Comparison of ENCODE assay signal across 1 cellular context in the genomic region with DNA sequence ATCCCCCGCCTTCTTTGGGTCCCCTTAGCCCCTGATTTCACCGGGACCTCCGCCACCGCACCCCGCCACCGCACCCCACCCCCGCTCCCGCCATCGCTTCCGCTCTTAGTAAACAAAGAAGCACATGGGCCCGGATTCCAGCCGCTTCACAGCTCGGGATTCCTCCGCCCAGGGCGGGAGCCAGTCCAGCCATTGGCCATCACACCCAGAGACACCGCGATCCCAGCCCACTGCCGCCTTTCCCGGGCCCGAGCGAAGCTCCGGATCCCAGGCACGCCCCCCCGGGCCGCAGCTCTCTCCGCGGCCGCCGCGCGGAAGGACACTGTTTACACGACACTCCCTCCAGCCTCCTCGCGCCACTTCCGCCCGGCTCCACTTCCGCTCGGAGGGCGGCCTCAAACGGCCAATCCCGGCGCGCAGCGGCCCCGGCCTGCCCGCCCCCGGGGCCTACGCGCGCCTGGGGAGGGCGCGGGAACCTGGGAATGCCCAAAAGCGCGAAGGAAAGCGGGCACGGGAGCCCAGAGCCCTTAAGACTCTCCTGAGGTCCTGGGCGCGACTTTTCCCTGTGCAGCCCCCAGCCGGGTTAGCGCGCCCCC.
A peak's percentile ranks its signal among the peaks of the same experiment; 100 is the strongest.
TF ChIP-seq lines count a peak whose summit lies in the region.

No MANE protein-coding gene starts in this region.

TF ChIP-seq in HepG2, 621 proteins besides CTCF, POLR2A, EP300 and RAD21 (continued from another document and continues in another):
- TF ChIP-seq, protein P1, sequence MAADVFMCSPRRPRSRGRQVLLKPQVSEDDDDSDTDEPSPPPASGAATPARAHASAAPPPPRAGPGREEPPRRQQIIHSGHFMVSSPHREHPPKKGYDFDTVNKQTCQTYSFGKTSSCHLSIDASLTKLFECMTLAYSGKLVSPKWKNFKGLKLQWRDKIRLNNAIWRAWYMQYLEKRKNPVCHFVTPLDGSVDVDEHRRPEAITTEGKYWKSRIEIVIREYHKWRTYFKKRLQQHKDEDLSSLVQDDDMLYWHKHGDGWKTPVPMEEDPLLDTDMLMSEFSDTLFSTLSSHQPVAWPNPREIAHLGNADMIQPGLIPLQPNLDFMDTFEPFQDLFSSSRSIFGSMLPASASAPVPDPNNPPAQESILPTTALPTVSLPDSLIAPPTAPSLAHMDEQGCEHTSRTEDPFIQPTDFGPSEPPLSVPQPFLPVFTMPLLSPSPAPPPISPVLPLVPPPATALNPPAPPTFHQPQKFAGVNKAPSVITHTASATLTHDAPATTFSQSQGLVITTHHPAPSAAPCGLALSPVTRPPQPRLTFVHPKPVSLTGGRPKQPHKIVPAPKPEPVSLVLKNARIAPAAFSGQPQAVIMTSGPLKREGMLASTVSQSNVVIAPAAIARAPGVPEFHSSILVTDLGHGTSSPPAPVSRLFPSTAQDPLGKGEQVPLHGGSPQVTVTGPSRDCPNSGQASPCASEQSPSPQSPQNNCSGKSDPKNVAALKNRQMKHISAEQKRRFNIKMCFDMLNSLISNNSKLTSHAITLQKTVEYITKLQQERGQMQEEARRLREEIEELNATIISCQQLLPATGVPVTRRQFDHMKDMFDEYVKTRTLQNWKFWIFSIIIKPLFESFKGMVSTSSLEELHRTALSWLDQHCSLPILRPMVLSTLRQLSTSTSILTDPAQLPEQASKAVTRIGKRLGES (CRISPR knock-in tag; IDR thresholded peaks at IDR 0.05; ENCODE audit: borderline replicate concordance): no peak
- TF ChIP-seq CC2D1A (CRISPR knock-in tag; IDR thresholded peaks at IDR 0.05): no peak
- peak; percentile 89 for TF ChIP-seq CREB1 (IDR thresholded peaks at IDR 0.05)
- TF ChIP-seq CREB1 (CRISPR knock-in tag; IDR thresholded peaks at IDR 0.05): peak; percentile 75; the same call in 1 of the 2 replicates
- 0 out of 2 replicates have a peak, but pooled peaks have one; percentile 26 for TF ChIP-seq ZBTB42 (CRISPR knock-in tag; IDR thresholded peaks at IDR 0.05)
- TF ChIP-seq, protein P2, sequence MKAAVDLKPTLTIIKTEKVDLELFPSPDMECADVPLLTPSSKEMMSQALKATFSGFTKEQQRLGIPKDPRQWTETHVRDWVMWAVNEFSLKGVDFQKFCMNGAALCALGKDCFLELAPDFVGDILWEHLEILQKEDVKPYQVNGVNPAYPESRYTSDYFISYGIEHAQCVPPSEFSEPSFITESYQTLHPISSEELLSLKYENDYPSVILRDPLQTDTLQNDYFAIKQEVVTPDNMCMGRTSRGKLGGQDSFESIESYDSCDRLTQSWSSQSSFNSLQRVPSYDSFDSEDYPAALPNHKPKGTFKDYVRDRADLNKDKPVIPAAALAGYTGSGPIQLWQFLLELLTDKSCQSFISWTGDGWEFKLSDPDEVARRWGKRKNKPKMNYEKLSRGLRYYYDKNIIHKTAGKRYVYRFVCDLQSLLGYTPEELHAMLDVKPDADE (CRISPR knock-in tag; IDR thresholded peaks at IDR 0.05): no peak
- no peak for TF ChIP-seq ZNF382 (CRISPR knock-in tag; IDR thresholded peaks at IDR 0.05; ENCODE audit: borderline replicate concordance)
- peak; percentile 73; the same call in 1 of the 2 replicates for TF ChIP-seq KLF12 (CRISPR knock-in tag; IDR thresholded peaks at IDR 0.05; ENCODE audit: borderline replicate concordance)
- TF ChIP-seq PCBP2 (optimal IDR thresholded peaks at IDR 0.05; ENCODE audit: low read depth, low read length, poor library complexity, severe bottlenecking): no peak
- TF ChIP-seq, protein P3, sequence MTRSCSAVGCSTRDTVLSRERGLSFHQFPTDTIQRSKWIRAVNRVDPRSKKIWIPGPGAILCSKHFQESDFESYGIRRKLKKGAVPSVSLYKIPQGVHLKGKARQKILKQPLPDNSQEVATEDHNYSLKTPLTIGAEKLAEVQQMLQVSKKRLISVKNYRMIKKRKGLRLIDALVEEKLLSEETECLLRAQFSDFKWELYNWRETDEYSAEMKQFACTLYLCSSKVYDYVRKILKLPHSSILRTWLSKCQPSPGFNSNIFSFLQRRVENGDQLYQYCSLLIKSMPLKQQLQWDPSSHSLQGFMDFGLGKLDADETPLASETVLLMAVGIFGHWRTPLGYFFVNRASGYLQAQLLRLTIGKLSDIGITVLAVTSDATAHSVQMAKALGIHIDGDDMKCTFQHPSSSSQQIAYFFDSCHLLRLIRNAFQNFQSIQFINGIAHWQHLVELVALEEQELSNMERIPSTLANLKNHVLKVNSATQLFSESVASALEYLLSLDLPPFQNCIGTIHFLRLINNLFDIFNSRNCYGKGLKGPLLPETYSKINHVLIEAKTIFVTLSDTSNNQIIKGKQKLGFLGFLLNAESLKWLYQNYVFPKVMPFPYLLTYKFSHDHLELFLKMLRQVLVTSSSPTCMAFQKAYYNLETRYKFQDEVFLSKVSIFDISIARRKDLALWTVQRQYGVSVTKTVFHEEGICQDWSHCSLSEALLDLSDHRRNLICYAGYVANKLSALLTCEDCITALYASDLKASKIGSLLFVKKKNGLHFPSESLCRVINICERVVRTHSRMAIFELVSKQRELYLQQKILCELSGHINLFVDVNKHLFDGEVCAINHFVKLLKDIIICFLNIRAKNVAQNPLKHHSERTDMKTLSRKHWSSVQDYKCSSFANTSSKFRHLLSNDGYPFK (CRISPR knock-in tag; IDR thresholded peaks at IDR 0.05; ENCODE audit: borderline replicate concordance): peak; percentile 27; the same call in 1 of the 2 replicates
- TF ChIP-seq ZMYM4 (CRISPR knock-in tag; IDR thresholded peaks at IDR 0.05): peak; percentile 82
- peak; percentile 68 for TF ChIP-seq ISL2 (CRISPR knock-in tag; IDR thresholded peaks at IDR 0.05)
- TF ChIP-seq, protein P4, sequence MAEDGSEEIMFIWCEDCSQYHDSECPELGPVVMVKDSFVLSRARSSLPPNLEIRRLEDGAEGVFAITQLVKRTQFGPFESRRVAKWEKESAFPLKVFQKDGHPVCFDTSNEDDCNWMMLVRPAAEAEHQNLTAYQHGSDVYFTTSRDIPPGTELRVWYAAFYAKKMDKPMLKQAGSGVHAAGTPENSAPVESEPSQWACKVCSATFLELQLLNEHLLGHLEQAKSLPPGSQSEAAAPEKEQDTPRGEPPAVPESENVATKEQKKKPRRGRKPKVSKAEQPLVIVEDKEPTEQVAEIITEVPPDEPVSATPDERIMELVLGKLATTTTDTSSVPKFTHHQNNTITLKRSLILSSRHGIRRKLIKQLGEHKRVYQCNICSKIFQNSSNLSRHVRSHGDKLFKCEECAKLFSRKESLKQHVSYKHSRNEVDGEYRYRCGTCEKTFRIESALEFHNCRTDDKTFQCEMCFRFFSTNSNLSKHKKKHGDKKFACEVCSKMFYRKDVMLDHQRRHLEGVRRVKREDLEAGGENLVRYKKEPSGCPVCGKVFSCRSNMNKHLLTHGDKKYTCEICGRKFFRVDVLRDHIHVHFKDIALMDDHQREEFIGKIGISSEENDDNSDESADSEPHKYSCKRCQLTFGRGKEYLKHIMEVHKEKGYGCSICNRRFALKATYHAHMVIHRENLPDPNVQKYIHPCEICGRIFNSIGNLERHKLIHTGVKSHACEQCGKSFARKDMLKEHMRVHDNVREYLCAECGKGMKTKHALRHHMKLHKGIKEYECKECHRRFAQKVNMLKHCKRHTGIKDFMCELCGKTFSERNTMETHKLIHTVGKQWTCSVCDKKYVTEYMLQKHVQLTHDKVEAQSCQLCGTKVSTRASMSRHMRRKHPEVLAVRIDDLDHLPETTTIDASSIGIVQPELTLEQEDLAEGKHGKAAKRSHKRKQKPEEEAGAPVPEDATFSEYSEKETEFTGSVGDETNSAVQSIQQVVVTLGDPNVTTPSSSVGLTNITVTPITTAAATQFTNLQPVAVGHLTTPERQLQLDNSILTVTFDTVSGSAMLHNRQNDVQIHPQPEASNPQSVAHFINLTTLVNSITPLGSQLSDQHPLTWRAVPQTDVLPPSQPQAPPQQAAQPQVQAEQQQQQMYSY (CRISPR knock-in tag; IDR thresholded peaks at IDR 0.05): peak; percentile 46
- peak; percentile 95; the same call in 1 of the 2 replicates for TF ChIP-seq ZNF747 (CRISPR knock-in tag; IDR thresholded peaks at IDR 0.05; ENCODE audit: borderline replicate concordance)
- TF ChIP-seq MIER2 (CRISPR knock-in tag; IDR thresholded peaks at IDR 0.05): no peak
- no peak for TF ChIP-seq POLR2AphosphoS2 (IDR thresholded peaks at IDR 0.05; ENCODE audit: low read depth, low read length)
- no peak for TF ChIP-seq ZNF253 (CRISPR knock-in tag; IDR thresholded peaks at IDR 0.05; ENCODE audit: borderline replicate concordance)
- peak; percentile 64; the same call in 1 of the 2 replicates for TF ChIP-seq ZNF329 (CRISPR knock-in tag; IDR thresholded peaks at IDR 0.05; ENCODE audit: low read depth)
- no peak for TF ChIP-seq CEBPB (IDR thresholded peaks at IDR 0.05; ENCODE audit: borderline replicate concordance, low read depth, low read length)
- peak; percentile 94 for TF ChIP-seq TBX3 (IDR thresholded peaks at IDR 0.05; ENCODE audit: borderline replicate concordance)
- TF ChIP-seq ZNF256 (CRISPR knock-in tag; conservative IDR thresholded peaks at IDR 0.05): no peak
- no peak for TF ChIP-seq AGO2 (optimal IDR thresholded peaks at IDR 0.05; ENCODE audit: low read depth, low read length)
- no peak for TF ChIP-seq ZNF230 (CRISPR knock-in tag; IDR thresholded peaks at IDR 0.05)
- peak; percentile 72 for TF ChIP-seq IRF2 (CRISPR knock-in tag; IDR thresholded peaks at IDR 0.05)
- TF ChIP-seq, protein P5, sequence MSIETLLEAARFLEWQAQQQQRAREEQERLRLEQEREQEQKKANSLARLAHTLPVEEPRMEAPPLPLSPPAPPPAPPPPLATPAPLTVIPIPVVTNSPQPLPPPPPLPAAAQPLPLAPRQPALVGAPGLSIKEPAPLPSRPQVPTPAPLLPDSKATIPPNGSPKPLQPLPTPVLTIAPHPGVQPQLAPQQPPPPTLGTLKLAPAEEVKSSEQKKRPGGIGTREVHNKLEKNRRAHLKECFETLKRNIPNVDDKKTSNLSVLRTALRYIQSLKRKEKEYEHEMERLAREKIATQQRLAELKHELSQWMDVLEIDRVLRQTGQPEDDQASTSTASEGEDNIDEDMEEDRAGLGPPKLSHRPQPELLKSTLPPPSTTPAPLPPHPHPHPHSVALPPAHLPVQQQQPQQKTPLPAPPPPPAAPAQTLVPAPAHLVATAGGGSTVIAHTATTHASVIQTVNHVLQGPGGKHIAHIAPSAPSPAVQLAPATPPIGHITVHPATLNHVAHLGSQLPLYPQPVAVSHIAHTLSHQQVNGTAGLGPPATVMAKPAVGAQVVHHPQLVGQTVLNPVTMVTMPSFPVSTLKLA (IDR thresholded peaks at IDR 0.05): peak; percentile 99
- TF ChIP-seq ZNF883 (CRISPR knock-in tag; IDR thresholded peaks at IDR 0.05; ENCODE audit: not compliant biosample characterization): no peak
- TF ChIP-seq ATAD3A (CRISPR knock-in tag; IDR thresholded peaks at IDR 0.05): no peak
- TF ChIP-seq HNRNPH1 (optimal IDR thresholded peaks at IDR 0.05; ENCODE audit: low read depth, low read length): peak; percentile 79
- 0 out of 2 replicates have a peak, but pooled peaks have one; percentile 39 for TF ChIP-seq ZNF703 (CRISPR knock-in tag; IDR thresholded peaks at IDR 0.05; ENCODE audit: borderline replicate concordance)
- peak; percentile 86 for TF ChIP-seq SALL1 (CRISPR knock-in tag; IDR thresholded peaks at IDR 0.05)
- no peak for TF ChIP-seq ZNF629 (CRISPR knock-in tag; conservative IDR thresholded peaks at IDR 0.05)
- no peak for TF ChIP-seq BRD4 (CRISPR knock-in tag; IDR thresholded peaks at IDR 0.05)
- peak; percentile 84 to 97 for TF ChIP-seq KLF16 (CRISPR knock-in tag; IDR thresholded peaks at IDR 0.05)
- TF ChIP-seq YY1 (IDR thresholded peaks at IDR 0.05; ENCODE audit: insufficient read depth, insufficient replicate concordance, low read depth, low read length): peak; percentile 78
- no peak for TF ChIP-seq ARNT (IDR thresholded peaks at IDR 0.05)
- TF ChIP-seq GZF1 (CRISPR knock-in tag; IDR thresholded peaks at IDR 0.05): no peak
- TF ChIP-seq, protein P6, sequence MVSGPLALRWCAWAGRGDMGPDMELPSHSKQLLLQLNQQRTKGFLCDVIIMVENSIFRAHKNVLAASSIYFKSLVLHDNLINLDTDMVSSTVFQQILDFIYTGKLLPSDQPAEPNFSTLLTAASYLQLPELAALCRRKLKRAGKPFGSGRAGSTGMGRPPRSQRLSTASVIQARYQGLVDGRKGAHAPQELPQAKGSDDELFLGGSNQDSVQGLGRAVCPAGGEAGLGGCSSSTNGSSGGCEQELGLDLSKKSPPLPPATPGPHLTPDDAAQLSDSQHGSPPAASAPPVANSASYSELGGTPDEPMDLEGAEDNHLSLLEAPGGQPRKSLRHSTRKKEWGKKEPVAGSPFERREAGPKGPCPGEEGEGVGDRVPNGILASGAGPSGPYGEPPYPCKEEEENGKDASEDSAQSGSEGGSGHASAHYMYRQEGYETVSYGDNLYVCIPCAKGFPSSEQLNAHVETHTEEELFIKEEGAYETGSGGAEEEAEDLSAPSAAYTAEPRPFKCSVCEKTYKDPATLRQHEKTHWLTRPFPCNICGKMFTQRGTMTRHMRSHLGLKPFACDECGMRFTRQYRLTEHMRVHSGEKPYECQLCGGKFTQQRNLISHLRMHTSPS (CRISPR knock-in tag; IDR thresholded peaks at IDR 0.05; ENCODE audit: low read depth): no peak; the same call in 1 of the 2 replicates
- TF ChIP-seq, protein P7, sequence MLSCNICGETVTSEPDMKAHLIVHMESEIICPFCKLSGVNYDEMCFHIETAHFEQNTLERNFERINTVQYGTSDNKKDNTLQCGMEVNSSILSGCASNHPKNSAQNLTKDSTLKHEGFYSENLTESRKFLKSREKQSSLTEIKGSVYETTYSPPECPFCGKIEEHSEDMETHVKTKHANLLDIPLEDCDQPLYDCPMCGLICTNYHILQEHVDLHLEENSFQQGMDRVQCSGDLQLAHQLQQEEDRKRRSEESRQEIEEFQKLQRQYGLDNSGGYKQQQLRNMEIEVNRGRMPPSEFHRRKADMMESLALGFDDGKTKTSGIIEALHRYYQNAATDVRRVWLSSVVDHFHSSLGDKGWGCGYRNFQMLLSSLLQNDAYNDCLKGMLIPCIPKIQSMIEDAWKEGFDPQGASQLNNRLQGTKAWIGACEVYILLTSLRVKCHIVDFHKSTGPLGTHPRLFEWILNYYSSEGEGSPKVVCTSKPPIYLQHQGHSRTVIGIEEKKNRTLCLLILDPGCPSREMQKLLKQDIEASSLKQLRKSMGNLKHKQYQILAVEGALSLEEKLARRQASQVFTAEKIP (CRISPR knock-in tag; IDR thresholded peaks at IDR 0.05; ENCODE audit: borderline replicate concordance): no peak
- 0 out of 2 replicates have a peak, but pooled peaks have one; percentile 56 for TF ChIP-seq ZNF383 (CRISPR knock-in tag; IDR thresholded peaks at IDR 0.05; ENCODE audit: borderline replicate concordance)
- TF ChIP-seq, protein P8, sequence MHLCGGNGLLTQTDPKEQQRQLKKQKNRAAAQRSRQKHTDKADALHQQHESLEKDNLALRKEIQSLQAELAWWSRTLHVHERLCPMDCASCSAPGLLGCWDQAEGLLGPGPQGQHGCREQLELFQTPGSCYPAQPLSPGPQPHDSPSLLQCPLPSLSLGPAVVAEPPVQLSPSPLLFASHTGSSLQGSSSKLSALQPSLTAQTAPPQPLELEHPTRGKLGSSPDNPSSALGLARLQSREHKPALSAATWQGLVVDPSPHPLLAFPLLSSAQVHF (CRISPR knock-in tag; IDR thresholded peaks at IDR 0.05): no peak
- peak; percentile 80; the same call in 1 of the 2 replicates for TF ChIP-seq ZFP82 (CRISPR knock-in tag; IDR thresholded peaks at IDR 0.05; ENCODE audit: borderline replicate concordance)
- no peak for TF ChIP-seq ARHGAP35 (CRISPR knock-in tag; IDR thresholded peaks at IDR 0.05; ENCODE audit: borderline replicate concordance)
- TF ChIP-seq ZNF232 (CRISPR knock-in tag; IDR thresholded peaks at IDR 0.05; ENCODE audit: borderline replicate concordance): no peak
